ENCODE assay signal across 10 cellular contexts in genomic region chr5:132363431-132364112, GRCh38. TPM values are rescaled to one million over a fixed set of nuclear protein-coding genes. Genes with fewer than 3 reads are reported as not detected.
A peak's percentile ranks its signal among the peaks of the same experiment; 100 is the strongest.
DNase-seq lines count a peak whose midpoint lies in the region; ATAC-seq and TF ChIP-seq lines count a peak whose summit lies in the region.
"Had no signal": no experiment of that assay in that cellular context is flagged by ENCODE, and none has a peak within 500 bp of the region (broad histone marks: within the 10 kb centered on the region; RNA-seq: fewer than 3 reads in every experiment).

No MANE protein-coding gene starts in this region.

- TF ChIP-seq CTCF in HFFc6 (IDR thresholded peaks at IDR 0.05) = no peak
- no peak for TF ChIP-seq CTCF in astrocyte of the spinal cord (IDR thresholded peaks at IDR 0.05; ENCODE audit: low read depth, low read length)

- no peaks in the 10 kb centered on the region for H3K36me3 Mint-ChIP-seq in HFFc6 (ENCODE audit: low read depth)
- peaks cover 0 to 16% of the 10 kb centered on the region in 2 donors for H3K36me3 Mint-ChIP-seq in CD4-positive, alpha-beta memory T cell

- POLR2A ChIA-PET in CD4-positive, alpha-beta memory T cell (lab: Charles Lee; ENCODE audit: partially characterized antibody) = no interaction called here

- no peaks in the 10 kb centered on the region for H3K9me3 Mint-ChIP-seq in HFFc6
- H3K9me3 Mint-ChIP-seq in CD4-positive, alpha-beta memory T cell = no peaks in the 10 kb centered on the region

- H2AFZ ChIP-seq in ACC112 (ENCODE audit: low read length, unreplicated experiment) = no peak overlapping the region

- H3K79me2 ChIP-seq in ACC112 (ENCODE audit: control insufficient read depth, insufficient read depth, low read length, unreplicated experiment) = no peaks in the 10 kb centered on the region

- H3K4me1 ChIP-seq in ACC112 (ENCODE audit: control insufficient read depth, insufficient read depth, low read length, unreplicated experiment) = peaks cover 43% of the 10 kb centered on the region
- no peaks in the 10 kb centered on the region for H3K4me1 ChIP-seq in CD4-positive, alpha-beta memory T cell (ENCODE audit: insufficient read depth, low read length)

- DNase-seq in HFFc6 (peak; percentile 93), astrocyte of the spinal cord (ENCODE audit: low read depth, low spot score) (peak; percentile 81), left lobe of liver (ENCODE audit: low spot score) (no peak), DMS153 (lab: John Stamatoyannopoulos, UW) (no peak), GM19240 (ENCODE audit: insufficient read length, low spot score) (no peak)
- no peak for DNase-seq in CD4-positive, alpha-beta memory T cell
- DNase-seq: stomach had no signal

- ATAC-seq in left lobe of liver (peak; percentile 48), GM19397 (IDR thresholded peaks at IDR 0.05; ENCODE audit: unreplicated experiment) (no peak)

- CTCF ChIA-PET in CD4-positive, alpha-beta memory T cell (lab: Charles Lee; ENCODE audit: partially characterized antibody) = no interaction called here

- peak overlapping the region; percentile 87 for H3K27ac ChIP-seq in ACC112 (ENCODE audit: low read depth, low read length)
- H3K27ac ChIP-seq in CD4-positive, alpha-beta memory T cell (ENCODE audit: low read depth, low read length) = no peak overlapping the region
- H3K27ac ChIP-seq: stomach had no signal

- intact Hi-C loops in CD4-positive, alpha-beta memory T cell (cut with micrococcal nuclease) = no loop called here

- in situ Hi-C loops in astrocyte of the spinal cord (cut with HindIII; ENCODE audit: low sequenced_read_pairs) = no loop called here

- no peaks in the 10 kb centered on the region for H3K36me3 ChIP-seq in ACC112 (ENCODE audit: insufficient read depth, low read length)
- H3K36me3 ChIP-seq in CD4-positive, alpha-beta memory T cell (ENCODE audit: insufficient read depth, low read length) = no peaks in the 10 kb centered on the region

- H3K4me3 ChIP-seq in ACC112 (ENCODE audit: low read depth, low read length) (peak overlapping the region; percentile 8; the same call in 1 of the 2 replicates), astrocyte of the spinal cord (ENCODE audit: low read depth, low read length) (no peak overlapping the region)
- no peak overlapping the region for H3K4me3 ChIP-seq in CD4-positive, alpha-beta memory T cell (ENCODE audit: low read length in 2 of 2)
- H3K4me3 ChIP-seq: stomach had no signal

- H3K27me3 ChIP-seq in ACC112 (ENCODE audit: insufficient read depth, low read length) = no peaks in the 10 kb centered on the region
- H3K27me3 ChIP-seq in CD4-positive, alpha-beta memory T cell (ENCODE audit: insufficient read depth, low read length) = no peaks in the 10 kb centered on the region
- H3K27me3 ChIP-seq: stomach had no signal

- no peaks in the 10 kb centered on the region for H3K9me3 ChIP-seq in CD4-positive, alpha-beta memory T cell (ENCODE audit: control insufficient read depth in 1 of 2, low read length in 2 of 2)
- H3K9me3 ChIP-seq: stomach had no signal

- peak overlapping the region; percentile 14 for H3K27ac Mint-ChIP-seq in HFFc6
- H3K27ac Mint-ChIP-seq in CD4-positive, alpha-beta memory T cell = no peak overlapping the region
- H3K27ac Mint-ChIP-seq: activated naive CD8-positive, alpha-beta T cell had no signal

- H3K4me1 Mint-ChIP-seq in HFFc6 (ENCODE audit: low read depth) = peaks cover 33% of the 10 kb centered on the region
- peaks cover 0 to 2% (median 0%) of the 10 kb centered on the region in 4 donors for H3K4me1 Mint-ChIP-seq in CD4-positive, alpha-beta memory T cell

- H3K4me3 Mint-ChIP-seq in HFFc6 = no peak overlapping the region
- H3K4me3 Mint-ChIP-seq in CD4-positive, alpha-beta memory T cell = no peak overlapping the region
- H3K4me3 Mint-ChIP-seq: activated naive CD8-positive, alpha-beta T cell had no signal

- H3K27me3 Mint-ChIP-seq in HFFc6 (ENCODE audit: insufficient read depth) = no peaks in the 10 kb centered on the region
- H3K27me3 Mint-ChIP-seq in CD4-positive, alpha-beta memory T cell = peaks cover 0 to 2% of the 10 kb centered on the region in 2 donors
- H3K27me3 Mint-ChIP-seq: activated naive CD8-positive, alpha-beta T cell had no signal

RNA-seq across cellular contexts. Expression of gene SLC22A5, which starts 5.9 kb away (rescaled TPM):
- total RNA-seq in HFFc6 (2021; fragmentation: NEBNext Ultra II Directional; extraction: Animal tissue kit (Norgen Biotek cat#: 25700)) = 1 to 10 TPM; 3.8 to 5.6 (median 4.9) TPM
- 8.8 TPM for total RNA-seq in left lobe of liver
- 1 to 10 TPM; 8.9 to 10.0 TPM for total RNA-seq in CD4-positive, alpha-beta memory T cell
- polyA plus RNA-seq in CD4-positive, alpha-beta memory T cell = 1 to 10 TPM; 1.9 to 2.9 TPM

Comparison
In these comparisons a context has a peak if more than half of its experiments do, and no peak if none do; other contexts are left out.
1. DNase-seq: peak in HFFc6 (single experiment) and astrocyte of the spinal cord (single experiment); none in left lobe of liver (single experiment), DMS153 (single experiment), CD4-positive, alpha-beta memory T cell (0 of 5) and GM19240 (single experiment).